Comparison of ENCODE assay signal across 1 cellular context in the genomic region with DNA sequence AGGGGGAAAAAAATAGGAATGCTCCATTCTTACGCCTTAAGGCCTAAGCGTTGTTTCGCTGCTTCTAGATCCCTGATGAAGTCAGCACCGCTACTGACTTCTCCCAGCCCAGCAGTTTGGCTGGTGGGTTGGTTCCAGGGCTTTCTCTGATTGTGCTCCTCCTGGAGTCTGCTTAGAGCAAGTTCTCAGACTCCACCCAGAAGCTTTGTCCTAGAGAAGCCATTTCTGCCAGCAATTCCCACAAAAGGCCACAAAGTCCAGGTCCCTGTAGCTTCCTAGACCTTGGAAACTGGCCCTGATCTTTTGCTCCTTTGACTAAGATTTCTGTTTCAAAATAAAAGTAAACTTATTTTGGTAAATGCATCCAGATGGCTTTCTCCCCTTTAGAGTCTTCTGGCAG.
TF ChIP-seq lines count a peak whose summit lies in the region.

No MANE protein-coding gene starts in this region.

TF ChIP-seq in WTC11, 78 proteins besides CTCF, POLR2A, EP300 and RAD21 (continued from another document):
- TF ChIP-seq, protein P1, sequence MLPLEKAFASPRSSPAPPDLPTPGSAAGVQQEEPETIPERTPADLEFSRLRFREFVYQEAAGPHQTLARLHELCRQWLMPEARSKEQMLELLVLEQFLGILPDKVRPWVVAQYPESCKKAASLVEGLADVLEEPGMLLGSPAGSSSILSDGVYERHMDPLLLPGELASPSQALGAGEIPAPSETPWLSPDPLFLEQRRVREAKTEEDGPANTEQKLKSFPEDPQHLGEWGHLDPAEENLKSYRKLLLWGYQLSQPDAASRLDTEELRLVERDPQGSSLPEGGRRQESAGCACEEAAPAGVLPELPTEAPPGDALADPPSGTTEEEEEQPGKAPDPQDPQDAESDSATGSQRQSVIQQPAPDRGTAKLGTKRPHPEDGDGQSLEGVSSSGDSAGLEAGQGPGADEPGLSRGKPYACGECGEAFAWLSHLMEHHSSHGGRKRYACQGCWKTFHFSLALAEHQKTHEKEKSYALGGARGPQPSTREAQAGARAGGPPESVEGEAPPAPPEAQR (CRISPR knock-in tag; IDR thresholded peaks at IDR 0.05), result no peak
- TF ChIP-seq OVOL2 (CRISPR knock-in tag; IDR thresholded peaks at IDR 0.05; ENCODE audit: borderline replicate concordance), result no peak
- TF ChIP-seq ZBTB21 (CRISPR knock-in tag; IDR thresholded peaks at IDR 0.05; ENCODE audit: borderline replicate concordance), result no peak
- no peak for TF ChIP-seq GABPB1 (CRISPR knock-in tag; IDR thresholded peaks at IDR 0.05)
- TF ChIP-seq KAT7 (CRISPR knock-in tag; IDR thresholded peaks at IDR 0.05; ENCODE audit: borderline replicate concordance), result no peak
- TF ChIP-seq, protein P2, sequence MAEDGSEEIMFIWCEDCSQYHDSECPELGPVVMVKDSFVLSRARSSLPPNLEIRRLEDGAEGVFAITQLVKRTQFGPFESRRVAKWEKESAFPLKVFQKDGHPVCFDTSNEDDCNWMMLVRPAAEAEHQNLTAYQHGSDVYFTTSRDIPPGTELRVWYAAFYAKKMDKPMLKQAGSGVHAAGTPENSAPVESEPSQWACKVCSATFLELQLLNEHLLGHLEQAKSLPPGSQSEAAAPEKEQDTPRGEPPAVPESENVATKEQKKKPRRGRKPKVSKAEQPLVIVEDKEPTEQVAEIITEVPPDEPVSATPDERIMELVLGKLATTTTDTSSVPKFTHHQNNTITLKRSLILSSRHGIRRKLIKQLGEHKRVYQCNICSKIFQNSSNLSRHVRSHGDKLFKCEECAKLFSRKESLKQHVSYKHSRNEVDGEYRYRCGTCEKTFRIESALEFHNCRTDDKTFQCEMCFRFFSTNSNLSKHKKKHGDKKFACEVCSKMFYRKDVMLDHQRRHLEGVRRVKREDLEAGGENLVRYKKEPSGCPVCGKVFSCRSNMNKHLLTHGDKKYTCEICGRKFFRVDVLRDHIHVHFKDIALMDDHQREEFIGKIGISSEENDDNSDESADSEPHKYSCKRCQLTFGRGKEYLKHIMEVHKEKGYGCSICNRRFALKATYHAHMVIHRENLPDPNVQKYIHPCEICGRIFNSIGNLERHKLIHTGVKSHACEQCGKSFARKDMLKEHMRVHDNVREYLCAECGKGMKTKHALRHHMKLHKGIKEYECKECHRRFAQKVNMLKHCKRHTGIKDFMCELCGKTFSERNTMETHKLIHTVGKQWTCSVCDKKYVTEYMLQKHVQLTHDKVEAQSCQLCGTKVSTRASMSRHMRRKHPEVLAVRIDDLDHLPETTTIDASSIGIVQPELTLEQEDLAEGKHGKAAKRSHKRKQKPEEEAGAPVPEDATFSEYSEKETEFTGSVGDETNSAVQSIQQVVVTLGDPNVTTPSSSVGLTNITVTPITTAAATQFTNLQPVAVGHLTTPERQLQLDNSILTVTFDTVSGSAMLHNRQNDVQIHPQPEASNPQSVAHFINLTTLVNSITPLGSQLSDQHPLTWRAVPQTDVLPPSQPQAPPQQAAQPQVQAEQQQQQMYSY (CRISPR knock-in tag; IDR thresholded peaks at IDR 0.05), result no peak
- TF ChIP-seq ZNF671 (CRISPR knock-in tag; IDR thresholded peaks at IDR 0.05), result no peak
- no peak for TF ChIP-seq ZNF317 (CRISPR knock-in tag; IDR thresholded peaks at IDR 0.05; ENCODE audit: borderline replicate concordance, low read depth)
- TF ChIP-seq ELF4 (CRISPR knock-in tag; IDR thresholded peaks at IDR 0.05; ENCODE audit: low read depth), result no peak
- TF ChIP-seq, protein P3, sequence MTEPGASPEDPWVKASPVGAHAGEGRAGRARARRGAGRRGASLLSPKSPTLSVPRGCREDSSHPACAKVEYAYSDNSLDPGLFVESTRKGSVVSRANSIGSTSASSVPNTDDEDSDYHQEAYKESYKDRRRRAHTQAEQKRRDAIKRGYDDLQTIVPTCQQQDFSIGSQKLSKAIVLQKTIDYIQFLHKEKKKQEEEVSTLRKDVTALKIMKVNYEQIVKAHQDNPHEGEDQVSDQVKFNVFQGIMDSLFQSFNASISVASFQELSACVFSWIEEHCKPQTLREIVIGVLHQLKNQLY (CRISPR knock-in tag; IDR thresholded peaks at IDR 0.05), result no peak
- TF ChIP-seq, protein P4, sequence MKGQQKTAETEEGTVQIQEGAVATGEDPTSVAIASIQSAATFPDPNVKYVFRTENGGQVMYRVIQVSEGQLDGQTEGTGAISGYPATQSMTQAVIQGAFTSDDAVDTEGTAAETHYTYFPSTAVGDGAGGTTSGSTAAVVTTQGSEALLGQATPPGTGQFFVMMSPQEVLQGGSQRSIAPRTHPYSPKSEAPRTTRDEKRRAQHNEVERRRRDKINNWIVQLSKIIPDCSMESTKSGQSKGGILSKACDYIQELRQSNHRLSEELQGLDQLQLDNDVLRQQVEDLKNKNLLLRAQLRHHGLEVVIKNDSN (CRISPR knock-in tag; IDR thresholded peaks at IDR 0.05), result no peak
